In the genomic region with DNA sequence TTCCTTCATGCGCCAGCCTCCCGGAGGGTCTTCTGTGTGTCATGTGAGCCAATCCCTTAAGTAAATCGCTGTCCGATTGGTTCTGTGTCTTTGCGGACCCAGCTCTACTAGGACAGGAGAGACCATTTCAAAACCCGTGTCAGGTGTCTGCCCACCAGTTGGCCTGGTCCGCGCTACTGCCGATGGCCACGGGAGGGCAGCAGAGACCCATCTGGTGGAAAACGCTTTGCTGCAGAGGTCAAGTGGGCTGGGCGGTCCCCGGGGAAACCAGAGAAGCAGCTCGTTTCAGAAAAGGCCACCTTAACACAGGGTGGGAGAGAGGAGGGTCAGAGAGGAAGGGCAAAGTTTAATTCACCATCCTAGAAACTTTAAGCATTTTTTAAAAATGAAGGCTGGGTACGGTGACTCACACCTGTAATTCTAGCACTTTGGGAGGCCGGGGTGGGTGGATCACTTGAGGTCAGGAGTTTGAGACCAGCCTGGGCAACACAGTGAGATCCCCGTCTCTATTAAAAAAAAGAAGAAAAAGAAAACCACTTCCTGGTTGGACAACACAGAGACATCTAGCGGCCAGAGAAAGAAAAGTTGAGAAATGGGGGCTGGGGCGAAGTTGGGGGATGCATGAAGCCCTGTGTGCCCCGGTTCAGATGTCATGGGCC, we compare ENCODE assay signal across 1 cellular context.
TF ChIP-seq lines count a peak whose summit lies in the region.

No MANE protein-coding gene starts in this region.

TF ChIP-seq in GM12878, 131 proteins besides CTCF, POLR2A, EP300 and RAD21 (continued from another document and continues in another):
- peak; percentile 86 for TF ChIP-seq SMC3 (IDR thresholded peaks at IDR 0.05; ENCODE audit: borderline replicate concordance, low read length)
- TF ChIP-seq MEF2B (IDR thresholded peaks at IDR 0.05; ENCODE audit: partially characterized antibody, poor library complexity, severe bottlenecking) = peak; percentile 90
- TF ChIP-seq, protein P1, sequence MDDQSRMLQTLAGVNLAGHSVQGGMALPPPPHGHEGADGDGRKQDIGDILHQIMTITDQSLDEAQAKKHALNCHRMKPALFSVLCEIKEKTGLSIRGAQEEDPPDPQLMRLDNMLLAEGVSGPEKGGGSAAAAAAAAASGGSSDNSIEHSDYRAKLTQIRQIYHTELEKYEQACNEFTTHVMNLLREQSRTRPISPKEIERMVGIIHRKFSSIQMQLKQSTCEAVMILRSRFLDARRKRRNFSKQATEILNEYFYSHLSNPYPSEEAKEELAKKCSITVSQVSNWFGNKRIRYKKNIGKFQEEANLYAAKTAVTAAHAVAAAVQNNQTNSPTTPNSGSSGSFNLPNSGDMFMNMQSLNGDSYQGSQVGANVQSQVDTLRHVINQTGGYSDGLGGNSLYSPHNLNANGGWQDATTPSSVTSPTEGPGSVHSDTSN (IDR thresholded peaks at IDR 0.05; ENCODE audit: insufficient replicate concordance, low read depth, low read length) = no peak
- TF ChIP-seq DPF2 (IDR thresholded peaks at IDR 0.05) = peak; percentile 69
- TF ChIP-seq TBL1XR1 (IDR thresholded peaks at IDR 0.05; ENCODE audit: low read depth, low read length) = no peak
- TF ChIP-seq CHD2 (IDR thresholded peaks at IDR 0.05; ENCODE audit: borderline replicate concordance, low read depth, low read length) = 0 out of 2 replicates have a peak, but pooled peaks have one; percentile 2
- peak; percentile 32 to 40; a peak in 1 of 4 replicates for TF ChIP-seq IKZF2 (IDR thresholded peaks at IDR 0.05)
- TF ChIP-seq ZNF207 (IDR thresholded peaks at IDR 0.05; ENCODE audit: borderline replicate concordance) = peak; percentile 87; the same call in 1 of the 2 replicates
- no peak for TF ChIP-seq NR2C2 (IDR thresholded peaks at IDR 0.05; ENCODE audit: borderline replicate concordance, control insufficient read depth, insufficient read length, low read depth)
- TF ChIP-seq, protein P2, sequence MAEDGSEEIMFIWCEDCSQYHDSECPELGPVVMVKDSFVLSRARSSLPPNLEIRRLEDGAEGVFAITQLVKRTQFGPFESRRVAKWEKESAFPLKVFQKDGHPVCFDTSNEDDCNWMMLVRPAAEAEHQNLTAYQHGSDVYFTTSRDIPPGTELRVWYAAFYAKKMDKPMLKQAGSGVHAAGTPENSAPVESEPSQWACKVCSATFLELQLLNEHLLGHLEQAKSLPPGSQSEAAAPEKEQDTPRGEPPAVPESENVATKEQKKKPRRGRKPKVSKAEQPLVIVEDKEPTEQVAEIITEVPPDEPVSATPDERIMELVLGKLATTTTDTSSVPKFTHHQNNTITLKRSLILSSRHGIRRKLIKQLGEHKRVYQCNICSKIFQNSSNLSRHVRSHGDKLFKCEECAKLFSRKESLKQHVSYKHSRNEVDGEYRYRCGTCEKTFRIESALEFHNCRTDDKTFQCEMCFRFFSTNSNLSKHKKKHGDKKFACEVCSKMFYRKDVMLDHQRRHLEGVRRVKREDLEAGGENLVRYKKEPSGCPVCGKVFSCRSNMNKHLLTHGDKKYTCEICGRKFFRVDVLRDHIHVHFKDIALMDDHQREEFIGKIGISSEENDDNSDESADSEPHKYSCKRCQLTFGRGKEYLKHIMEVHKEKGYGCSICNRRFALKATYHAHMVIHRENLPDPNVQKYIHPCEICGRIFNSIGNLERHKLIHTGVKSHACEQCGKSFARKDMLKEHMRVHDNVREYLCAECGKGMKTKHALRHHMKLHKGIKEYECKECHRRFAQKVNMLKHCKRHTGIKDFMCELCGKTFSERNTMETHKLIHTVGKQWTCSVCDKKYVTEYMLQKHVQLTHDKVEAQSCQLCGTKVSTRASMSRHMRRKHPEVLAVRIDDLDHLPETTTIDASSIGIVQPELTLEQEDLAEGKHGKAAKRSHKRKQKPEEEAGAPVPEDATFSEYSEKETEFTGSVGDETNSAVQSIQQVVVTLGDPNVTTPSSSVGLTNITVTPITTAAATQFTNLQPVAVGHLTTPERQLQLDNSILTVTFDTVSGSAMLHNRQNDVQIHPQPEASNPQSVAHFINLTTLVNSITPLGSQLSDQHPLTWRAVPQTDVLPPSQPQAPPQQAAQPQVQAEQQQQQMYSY (CRISPR knock-in tag; IDR thresholded peaks at IDR 0.05) = no peak
- TF ChIP-seq BRCA1 (IDR thresholded peaks at IDR 0.05; ENCODE audit: low read depth, low read length) = no peak
- no peak for TF ChIP-seq SUPT20H (IDR thresholded peaks at IDR 0.05; ENCODE audit: borderline replicate concordance, control insufficient read depth, low read depth, low read length)
- no peak for TF ChIP-seq RBBP5 (conservative IDR thresholded peaks at IDR 0.05)
- no peak for TF ChIP-seq WRNIP1 (IDR thresholded peaks at IDR 0.05; ENCODE audit: borderline replicate concordance, low read depth, low read length)
- TF ChIP-seq, protein P3, sequence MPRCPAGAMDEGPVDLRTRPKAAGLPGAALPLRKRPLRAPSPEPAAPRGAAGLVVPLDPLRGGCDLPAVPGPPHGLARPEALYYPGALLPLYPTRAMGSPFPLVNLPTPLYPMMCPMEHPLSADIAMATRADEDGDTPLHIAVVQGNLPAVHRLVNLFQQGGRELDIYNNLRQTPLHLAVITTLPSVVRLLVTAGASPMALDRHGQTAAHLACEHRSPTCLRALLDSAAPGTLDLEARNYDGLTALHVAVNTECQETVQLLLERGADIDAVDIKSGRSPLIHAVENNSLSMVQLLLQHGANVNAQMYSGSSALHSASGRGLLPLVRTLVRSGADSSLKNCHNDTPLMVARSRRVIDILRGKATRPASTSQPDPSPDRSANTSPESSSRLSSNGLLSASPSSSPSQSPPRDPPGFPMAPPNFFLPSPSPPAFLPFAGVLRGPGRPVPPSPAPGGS (IDR thresholded peaks at IDR 0.05; ENCODE audit: borderline replicate concordance, insufficient read depth, low read depth, low read length, poor library complexity, severe bottlenecking) = no peak
- no peak for TF ChIP-seq SIX5 (IDR thresholded peaks at IDR 0.05; ENCODE audit: low read depth, low read length, severe bottlenecking)
- TF ChIP-seq, protein P4, sequence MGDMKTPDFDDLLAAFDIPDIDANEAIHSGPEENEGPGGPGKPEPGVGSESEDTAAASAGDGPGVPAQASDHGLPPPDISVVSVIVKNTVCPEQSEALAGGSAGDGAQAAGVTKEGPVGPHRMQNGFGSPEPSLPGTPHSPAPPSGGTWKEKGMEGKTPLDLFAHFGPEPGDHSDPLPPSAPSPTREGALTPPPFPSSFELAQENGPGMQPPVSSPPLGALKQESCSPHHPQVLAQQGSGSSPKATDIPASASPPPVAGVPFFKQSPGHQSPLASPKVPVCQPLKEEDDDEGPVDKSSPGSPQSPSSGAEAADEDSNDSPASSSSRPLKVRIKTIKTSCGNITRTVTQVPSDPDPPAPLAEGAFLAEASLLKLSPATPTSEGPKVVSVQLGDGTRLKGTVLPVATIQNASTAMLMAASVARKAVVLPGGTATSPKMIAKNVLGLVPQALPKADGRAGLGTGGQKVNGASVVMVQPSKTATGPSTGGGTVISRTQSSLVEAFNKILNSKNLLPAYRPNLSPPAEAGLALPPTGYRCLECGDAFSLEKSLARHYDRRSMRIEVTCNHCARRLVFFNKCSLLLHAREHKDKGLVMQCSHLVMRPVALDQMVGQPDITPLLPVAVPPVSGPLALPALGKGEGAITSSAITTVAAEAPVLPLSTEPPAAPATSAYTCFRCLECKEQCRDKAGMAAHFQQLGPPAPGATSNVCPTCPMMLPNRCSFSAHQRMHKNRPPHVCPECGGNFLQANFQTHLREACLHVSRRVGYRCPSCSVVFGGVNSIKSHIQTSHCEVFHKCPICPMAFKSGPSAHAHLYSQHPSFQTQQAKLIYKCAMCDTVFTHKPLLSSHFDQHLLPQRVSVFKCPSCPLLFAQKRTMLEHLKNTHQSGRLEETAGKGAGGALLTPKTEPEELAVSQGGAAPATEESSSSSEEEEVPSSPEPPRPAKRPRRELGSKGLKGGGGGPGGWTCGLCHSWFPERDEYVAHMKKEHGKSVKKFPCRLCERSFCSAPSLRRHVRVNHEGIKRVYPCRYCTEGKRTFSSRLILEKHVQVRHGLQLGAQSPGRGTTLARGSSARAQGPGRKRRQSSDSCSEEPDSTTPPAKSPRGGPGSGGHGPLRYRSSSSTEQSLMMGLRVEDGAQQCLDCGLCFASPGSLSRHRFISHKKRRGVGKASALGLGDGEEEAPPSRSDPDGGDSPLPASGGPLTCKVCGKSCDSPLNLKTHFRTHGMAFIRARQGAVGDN (IDR thresholded peaks at IDR 0.05) = peak; percentile 36; the same call in 1 of the 2 replicates
- TF ChIP-seq, protein P5, sequence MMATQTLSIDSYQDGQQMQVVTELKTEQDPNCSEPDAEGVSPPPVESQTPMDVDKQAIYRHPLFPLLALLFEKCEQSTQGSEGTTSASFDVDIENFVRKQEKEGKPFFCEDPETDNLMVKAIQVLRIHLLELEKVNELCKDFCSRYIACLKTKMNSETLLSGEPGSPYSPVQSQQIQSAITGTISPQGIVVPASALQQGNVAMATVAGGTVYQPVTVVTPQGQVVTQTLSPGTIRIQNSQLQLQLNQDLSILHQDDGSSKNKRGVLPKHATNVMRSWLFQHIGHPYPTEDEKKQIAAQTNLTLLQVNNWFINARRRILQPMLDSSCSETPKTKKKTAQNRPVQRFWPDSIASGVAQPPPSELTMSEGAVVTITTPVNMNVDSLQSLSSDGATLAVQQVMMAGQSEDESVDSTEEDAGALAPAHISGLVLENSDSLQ (IDR thresholded peaks at IDR 0.05) = peak; percentile 23; the same call in 1 of the 2 replicates
- TF ChIP-seq MYC (IDR thresholded peaks at IDR 0.05; ENCODE audit: insufficient read depth, insufficient read length, insufficient replicate concordance, low read length, severe bottlenecking) = no peak
- TF ChIP-seq RB1 (IDR thresholded peaks at IDR 0.05; ENCODE audit: borderline replicate concordance) = peak; percentile 79; the same call in 1 of the 2 replicates
- TF ChIP-seq POLR2AphosphoS2 (IDR thresholded peaks at IDR 0.05; ENCODE audit: low read depth, low read length) = no peak
- TF ChIP-seq HDAC2 (IDR thresholded peaks at IDR 0.05) = no peak
- TF ChIP-seq, protein P6, sequence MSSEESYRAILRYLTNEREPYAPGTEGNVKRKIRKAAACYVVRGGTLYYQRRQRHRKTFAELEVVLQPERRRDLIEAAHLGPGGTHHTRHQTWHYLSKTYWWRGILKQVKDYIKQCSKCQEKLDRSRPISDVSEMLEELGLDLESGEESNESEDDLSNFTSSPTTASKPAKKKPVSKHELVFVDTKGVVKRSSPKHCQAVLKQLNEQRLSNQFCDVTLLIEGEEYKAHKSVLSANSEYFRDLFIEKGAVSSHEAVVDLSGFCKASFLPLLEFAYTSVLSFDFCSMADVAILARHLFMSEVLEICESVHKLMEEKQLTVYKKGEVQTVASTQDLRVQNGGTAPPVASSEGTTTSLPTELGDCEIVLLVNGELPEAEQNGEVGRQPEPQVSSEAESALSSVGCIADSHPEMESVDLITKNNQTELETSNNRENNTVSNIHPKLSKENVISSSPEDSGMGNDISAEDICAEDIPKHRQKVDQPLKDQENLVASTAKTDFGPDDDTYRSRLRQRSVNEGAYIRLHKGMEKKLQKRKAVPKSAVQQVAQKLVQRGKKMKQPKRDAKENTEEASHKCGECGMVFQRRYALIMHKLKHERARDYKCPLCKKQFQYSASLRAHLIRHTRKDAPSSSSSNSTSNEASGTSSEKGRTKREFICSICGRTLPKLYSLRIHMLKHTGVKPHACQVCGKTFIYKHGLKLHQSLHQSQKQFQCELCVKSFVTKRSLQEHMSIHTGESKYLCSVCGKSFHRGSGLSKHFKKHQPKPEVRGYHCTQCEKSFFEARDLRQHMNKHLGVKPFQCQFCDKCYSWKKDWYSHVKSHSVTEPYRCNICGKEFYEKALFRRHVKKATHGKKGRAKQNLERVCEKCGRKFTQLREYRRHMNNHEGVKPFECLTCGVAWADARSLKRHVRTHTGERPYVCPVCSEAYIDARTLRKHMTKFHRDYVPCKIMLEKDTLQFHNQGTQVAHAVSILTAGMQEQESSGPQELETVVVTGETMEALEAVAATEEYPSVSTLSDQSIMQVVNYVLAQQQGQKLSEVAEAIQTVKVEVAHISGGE (CRISPR knock-in tag; IDR thresholded peaks at IDR 0.05) = no peak
- TF ChIP-seq TCF12 (IDR thresholded peaks at IDR 0.05; ENCODE audit: low read depth, low read length) = no peak
- no peak for TF ChIP-seq PAX8 (IDR thresholded peaks at IDR 0.05)
- peak; percentile 35 for TF ChIP-seq KLF5 (IDR thresholded peaks at IDR 0.05; ENCODE audit: partially characterized antibody)
- TF ChIP-seq RAD51 (IDR thresholded peaks at IDR 0.05) = no peak
- TF ChIP-seq NR2C1 (IDR thresholded peaks at IDR 0.05) = 0 out of 2 replicates have a peak, but pooled peaks have one; percentile 53
- TF ChIP-seq CREB1 (IDR thresholded peaks at IDR 0.05; ENCODE audit: low read depth) = 0 out of 2 replicates have a peak, but pooled peaks have one; percentile 12
- TF ChIP-seq ZNF217 (IDR thresholded peaks at IDR 0.05) = peak; percentile 87
- peak; percentile 98 for TF ChIP-seq NR2F1 (conservative IDR thresholded peaks at IDR 0.05)
- TF ChIP-seq MTA3 (IDR thresholded peaks at IDR 0.05; ENCODE audit: borderline replicate concordance, low read length) = no peak
- TF ChIP-seq, protein P7, sequence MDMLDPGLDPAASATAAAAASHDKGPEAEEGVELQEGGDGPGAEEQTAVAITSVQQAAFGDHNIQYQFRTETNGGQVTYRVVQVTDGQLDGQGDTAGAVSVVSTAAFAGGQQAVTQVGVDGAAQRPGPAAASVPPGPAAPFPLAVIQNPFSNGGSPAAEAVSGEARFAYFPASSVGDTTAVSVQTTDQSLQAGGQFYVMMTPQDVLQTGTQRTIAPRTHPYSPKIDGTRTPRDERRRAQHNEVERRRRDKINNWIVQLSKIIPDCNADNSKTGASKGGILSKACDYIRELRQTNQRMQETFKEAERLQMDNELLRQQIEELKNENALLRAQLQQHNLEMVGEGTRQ (IDR thresholded peaks at IDR 0.05; ENCODE audit: borderline replicate concordance, low read depth, low read length) = no peak
- TF ChIP-seq BMI1 (IDR thresholded peaks at IDR 0.05; ENCODE audit: borderline replicate concordance) = no peak
- TF ChIP-seq TAF1 (IDR thresholded peaks at IDR 0.05; ENCODE audit: borderline replicate concordance, low read depth, low read length) = no peak
- TF ChIP-seq, protein P8, sequence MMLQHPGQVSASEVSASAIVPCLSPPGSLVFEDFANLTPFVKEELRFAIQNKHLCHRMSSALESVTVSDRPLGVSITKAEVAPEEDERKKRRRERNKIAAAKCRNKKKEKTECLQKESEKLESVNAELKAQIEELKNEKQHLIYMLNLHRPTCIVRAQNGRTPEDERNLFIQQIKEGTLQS (IDR thresholded peaks at IDR 0.05; ENCODE audit: borderline replicate concordance, extremely low read depth, low read depth, low read length) = no peak
- TF ChIP-seq YY1 (IDR thresholded peaks at IDR 0.05; ENCODE audit: low read depth, low read length) = peak; percentile 77
- no peak for TF ChIP-seq NRF1 (conservative IDR thresholded peaks at IDR 0.05; ENCODE audit: low read depth, low read length)
- no peak for TF ChIP-seq HDAC6 (IDR thresholded peaks at IDR 0.05; ENCODE audit: unreplicated experiment)
- TF ChIP-seq, protein P9, sequence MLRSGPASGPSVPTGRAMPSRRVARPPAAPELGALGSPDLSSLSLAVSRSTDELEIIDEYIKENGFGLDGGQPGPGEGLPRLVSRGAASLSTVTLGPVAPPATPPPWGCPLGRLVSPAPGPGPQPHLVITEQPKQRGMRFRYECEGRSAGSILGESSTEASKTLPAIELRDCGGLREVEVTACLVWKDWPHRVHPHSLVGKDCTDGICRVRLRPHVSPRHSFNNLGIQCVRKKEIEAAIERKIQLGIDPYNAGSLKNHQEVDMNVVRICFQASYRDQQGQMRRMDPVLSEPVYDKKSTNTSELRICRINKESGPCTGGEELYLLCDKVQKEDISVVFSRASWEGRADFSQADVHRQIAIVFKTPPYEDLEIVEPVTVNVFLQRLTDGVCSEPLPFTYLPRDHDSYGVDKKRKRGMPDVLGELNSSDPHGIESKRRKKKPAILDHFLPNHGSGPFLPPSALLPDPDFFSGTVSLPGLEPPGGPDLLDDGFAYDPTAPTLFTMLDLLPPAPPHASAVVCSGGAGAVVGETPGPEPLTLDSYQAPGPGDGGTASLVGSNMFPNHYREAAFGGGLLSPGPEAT (IDR thresholded peaks at IDR 0.05; ENCODE audit: low read depth) = peak; percentile 60; the same call in 1 of the 2 replicates
- TF ChIP-seq ZNF622 (IDR thresholded peaks at IDR 0.05) = no peak
- TF ChIP-seq FOXM1 (IDR thresholded peaks at IDR 0.05; ENCODE audit: low read depth, low read length) = peak; percentile 66; the same call in 1 of the 2 replicates
